In genomic region chr4:124019749-124020549, GRCh38 we compare ENCODE assay signal across 12 cellular contexts.
DNase-seq lines count a peak whose midpoint lies in the region; ATAC-seq and TF ChIP-seq lines count a peak whose summit lies in the region.
"Had no signal": no experiment of that assay in that cellular context is flagged by ENCODE, and none has a peak within 500 bp of the region (broad histone marks: within the 10 kb centered on the region; RNA-seq: fewer than 3 reads in every experiment).

No MANE protein-coding gene starts in this region.

- H3K9me3 Mint-ChIP-seq in activated CD8-positive, alpha-beta memory T cell treated with anti-CD3 and anti-CD28 coated beads, Interleukin-2, amount 10 ng/mL, durations not matched to agents 7 days and 5 days (ENCODE audit: low read depth) = peaks cover 2% of the 10 kb centered on the region
- H3K9me3 Mint-ChIP-seq in CD8-positive, alpha-beta memory T cell = peaks cover 0 to 6% (median 1%) of the 10 kb centered on the region in 5 donors
- H3K9me3 Mint-ChIP-seq: activated naive CD4-positive, alpha-beta T cell treated with anti-CD3 and anti-CD28 coated beads, Interleukin-2, amount 10 ng/mL, durations not matched to agents 7 days and 5 days had no signal

- no peak for TF ChIP-seq CTCF in osteoblast (IDR thresholded peaks at IDR 0.05; ENCODE audit: extremely low read depth, low read depth, low read length)

- no peak overlapping the region for H3K4me3 Mint-ChIP-seq in activated CD8-positive, alpha-beta memory T cell treated with anti-CD3 and anti-CD28 coated beads, Interleukin-2, amount 10 ng/mL, durations not matched to agents 7 days and 5 days
- no peak overlapping the region for H3K4me3 Mint-ChIP-seq in CD8-positive, alpha-beta memory T cell
- H3K4me3 Mint-ChIP-seq: activated naive CD4-positive, alpha-beta T cell treated with anti-CD3 and anti-CD28 coated beads, Interleukin-2, amount 10 ng/mL, durations not matched to agents 7 days and 5 days had no signal

- CTCF ChIA-PET in activated CD8-positive, alpha-beta memory T cell treated with anti-CD3 and anti-CD28 coated beads, Interleukin-2, amount 10 ng/mL, durations not matched to agents 7 days and 5 days (lab: Charles Lee) = no interaction called here
- CTCF ChIA-PET in CD8-positive, alpha-beta memory T cell (lab: Charles Lee) = no interaction called here

- H3K36me3 Mint-ChIP-seq in activated CD8-positive, alpha-beta memory T cell treated with anti-CD3 and anti-CD28 coated beads, Interleukin-2, amount 10 ng/mL, durations not matched to agents 7 days and 5 days = no peaks in the 10 kb centered on the region
- H3K36me3 Mint-ChIP-seq in CD8-positive, alpha-beta memory T cell = no peaks in the 10 kb centered on the region
- H3K36me3 Mint-ChIP-seq: activated naive CD4-positive, alpha-beta T cell treated with anti-CD3 and anti-CD28 coated beads, Interleukin-2, amount 10 ng/mL, durations not matched to agents 7 days and 5 days had no signal

- 49 to 50% methylated on average over 4 of the region's 4 CpGs for WGBS in aorta, 2 donors

- H3K27me3 ChIP-seq in osteoblast (ENCODE audit: insufficient read depth, low read length) (no peaks in the 10 kb centered on the region), aorta (ENCODE audit: control insufficient read depth in 1 of 2, insufficient read depth in 2 of 2, low read length in 1 of 2) (no peaks in the 10 kb centered on the region)
- H3K27me3 ChIP-seq in CD8-positive, alpha-beta memory T cell (ENCODE audit: insufficient read depth, low read length, poor library complexity, severe bottlenecking) = no peaks in the 10 kb centered on the region

- H3K9me3 ChIP-seq in osteoblast (ENCODE audit: low read depth, low read length) (no peaks in the 10 kb centered on the region), aorta (ENCODE audit: control insufficient read depth, low read length) (peaks cover 1% of the 10 kb centered on the region)
- H3K9me3 ChIP-seq in CD8-positive, alpha-beta memory T cell (ENCODE audit: low read length) = no peaks in the 10 kb centered on the region

- no peaks in the 10 kb centered on the region for H3K79me2 ChIP-seq in osteoblast (ENCODE audit: insufficient read depth, low read length)

- H3K4me1 Mint-ChIP-seq in activated CD8-positive, alpha-beta memory T cell treated with anti-CD3 and anti-CD28 coated beads, Interleukin-2, amount 10 ng/mL, durations not matched to agents 7 days and 5 days = peaks cover 22% of the 10 kb centered on the region
- no peaks in the 10 kb centered on the region for H3K4me1 Mint-ChIP-seq in CD8-positive, alpha-beta memory T cell

- intact Hi-C loops in aorta (cut with DNase I) = no loop called here

- peak overlapping the region; percentile 14 for H2AFZ ChIP-seq in osteoblast (ENCODE audit: low read length)

- POLR2A ChIA-PET in CD8-positive, alpha-beta memory T cell (lab: Charles Lee) = no interaction called here

- no peak overlapping the region for H3K4me2 ChIP-seq in osteoblast (ENCODE audit: insufficient read depth, low read length)

- H3K27ac ChIP-seq in osteoblast (ENCODE audit: low read depth, low read length) (no peak overlapping the region), aorta (ENCODE audit: low read depth in 1 of 2, low read length in 2 of 2) (no peak overlapping the region)
- no peak overlapping the region for H3K27ac ChIP-seq in CD8-positive, alpha-beta memory T cell (ENCODE audit: low read depth, low read length)

- H3K4me3 ChIP-seq in osteoblast (ENCODE audit: insufficient read depth, low read length) = no peak overlapping the region
- H3K4me3 ChIP-seq in aorta (ENCODE audit: low read length in 2 of 2) = no peak overlapping the region
- no peak overlapping the region for H3K4me3 ChIP-seq in CD8-positive, alpha-beta memory T cell (ENCODE audit: low read length)

- H4K20me1 ChIP-seq in osteoblast (ENCODE audit: insufficient read depth, low read length) = no peaks in the 10 kb centered on the region

- no peak for DNase-seq in activated CD8-positive, alpha-beta memory T cell treated with anti-CD3 and anti-CD28 coated beads, Interleukin-2, amount 10 ng/mL, durations not matched to agents 7 days and 5 days
- DNase-seq in activated CD8-positive, alpha-beta memory T cell treated with anti-CD3 and anti-CD28 coated beads for 24 hours = no peak
- DNase-seq in fibroblast of the conjunctiva (ENCODE audit: low read depth) (peak; percentile 33), osteoblast (ENCODE audit: insufficient read length, low spot score, missing footprints) (no peak), aorta (no peak), NCI-H187 (lab: John Stamatoyannopoulos, UW) (no peak)
- DNase-seq in CD8-positive, alpha-beta memory T cell = no peak
- DNase-seq: activated naive CD4-positive, alpha-beta T cell treated with anti-CD3 and anti-CD28 coated beads, Interleukin-2, amount 10 ng/mL, durations not matched to agents 7 days and 5 days; dermis blood vessel endothelial cell; head of caudate nucleus; NCI-H2227 treated with DMSO at 0.1 percent for 48 hours had no signal

- peaks cover 4% of the 10 kb centered on the region for H3K27me3 Mint-ChIP-seq in activated CD8-positive, alpha-beta memory T cell treated with anti-CD3 and anti-CD28 coated beads, Interleukin-2, amount 10 ng/mL, durations not matched to agents 7 days and 5 days
- peaks cover 0 to 1% of the 10 kb centered on the region in 2 donors for H3K27me3 Mint-ChIP-seq in CD8-positive, alpha-beta memory T cell
- H3K27me3 Mint-ChIP-seq: activated naive CD4-positive, alpha-beta T cell treated with anti-CD3 and anti-CD28 coated beads, Interleukin-2, amount 10 ng/mL, durations not matched to agents 7 days and 5 days had no signal

- no peak for ATAC-seq in activated CD8-positive, alpha-beta memory T cell treated with anti-CD3 and anti-CD28 coated beads, Interleukin-2, amount 10 ng/mL, durations not matched to agents 7 days and 5 days
- ATAC-seq in aorta (ENCODE audit: low FRiP score) = peak; percentile 54
- ATAC-seq in GM18511 (IDR thresholded peaks at IDR 0.05; ENCODE audit: unreplicated experiment) = no peak

- H3K36me3 ChIP-seq in osteoblast (ENCODE audit: insufficient read depth, low read length) (no peaks in the 10 kb centered on the region), aorta (ENCODE audit: control insufficient read depth in 1 of 2, insufficient read depth in 2 of 2, low read length in 1 of 2) (no peaks in the 10 kb centered on the region)
- H3K36me3 ChIP-seq in CD8-positive, alpha-beta memory T cell (ENCODE audit: insufficient read depth, low read length) = no peaks in the 10 kb centered on the region

- H3K27ac Mint-ChIP-seq in activated CD8-positive, alpha-beta memory T cell treated with anti-CD3 and anti-CD28 coated beads, Interleukin-2, amount 10 ng/mL, durations not matched to agents 7 days and 5 days = peak overlapping the region; percentile 20
- no peak overlapping the region for H3K27ac Mint-ChIP-seq in CD8-positive, alpha-beta memory T cell

- peaks cover 7% of the 10 kb centered on the region for H3K4me1 ChIP-seq in osteoblast (ENCODE audit: insufficient read depth, low read length)
- peaks cover 0 to 5% of the 10 kb centered on the region in 2 donors for H3K4me1 ChIP-seq in aorta (ENCODE audit: control insufficient read depth in 1 of 2, insufficient read depth in 2 of 2, low read length in 2 of 2)
- H3K4me1 ChIP-seq in CD8-positive, alpha-beta memory T cell (ENCODE audit: insufficient read depth, low read length) = no peaks in the 10 kb centered on the region
